ENCODE assay signal across 23 cellular contexts in the genomic region with DNA sequence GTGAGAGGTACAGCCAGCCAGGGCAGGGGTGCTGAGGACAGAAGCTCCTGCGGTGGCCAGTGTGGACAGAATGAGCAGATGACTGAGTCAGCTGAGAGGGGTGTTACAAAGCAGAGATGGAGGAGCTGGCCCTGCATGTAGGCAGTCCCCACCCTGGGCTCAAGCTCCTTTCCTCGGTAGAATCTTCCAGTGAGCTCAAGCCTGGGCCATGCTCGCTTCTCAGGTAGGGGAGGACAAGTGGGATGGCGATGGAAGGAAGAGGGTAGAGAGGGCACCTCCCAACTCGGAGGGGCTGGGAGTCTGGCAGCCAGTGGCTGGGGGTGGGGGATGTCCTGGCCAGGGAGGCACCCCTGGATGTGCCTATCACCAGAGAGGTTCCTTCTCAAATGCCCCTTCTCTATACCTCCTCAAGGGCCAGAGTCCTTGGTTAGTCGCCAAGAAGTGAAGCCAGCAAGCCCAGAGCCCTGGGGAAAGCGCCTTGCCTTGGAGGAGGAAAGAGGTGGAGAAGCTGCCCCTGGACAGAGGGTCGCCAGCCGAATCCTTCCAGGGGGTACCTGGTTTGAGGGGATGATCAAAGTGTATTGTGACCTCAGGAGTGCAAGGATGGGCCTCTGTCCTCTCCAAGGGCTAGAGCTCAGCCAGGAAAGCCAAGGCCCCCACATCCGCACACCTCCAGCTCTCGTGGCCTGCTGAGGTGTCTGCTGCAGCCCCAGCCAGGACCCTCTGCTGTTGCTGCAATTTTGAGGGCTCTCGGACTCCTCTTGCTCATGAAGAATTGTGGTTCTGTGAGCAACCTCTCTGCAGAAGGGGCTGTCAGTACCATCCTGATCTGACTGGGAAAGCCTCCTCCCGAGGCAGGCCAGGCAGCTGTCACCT.
"Had no signal": no experiment of that assay in that cellular context is flagged by ENCODE, and none has a peak within 500 bp of the region (broad histone marks: within the 10 kb centered on the region; RNA-seq: fewer than 3 reads in every experiment).

No MANE protein-coding gene starts in this region.

- H3K27me3 Mint-ChIP-seq: activated CD4-positive, alpha-beta T cell treated with anti-CD3 and anti-CD28 coated beads for 36 hours had no signal

- ATAC-seq: activated CD4-positive, alpha-beta T cell treated with anti-CD3 and anti-CD28 coated beads for 36 hours; activated naive CD8-positive, alpha-beta T cell treated with anti-CD3 and anti-CD28 coated beads, Interleukin-2, amount 50 U/mL, for 24 hours; esophagus mucosa; heart right ventricle; T-cell; WTC11 had no signal

- H3K27ac ChIP-seq: brain microvascular endothelial cell, heart right ventricle, suprapubic skin had no signal

- DNase-seq: activated CD4-positive, alpha-beta T cell treated with anti-CD3 and anti-CD28 coated beads for 36 hours; activated CD4-positive, alpha-beta T cell treated with anti-CD3 and anti-CD28 coated beads, Interleukin-2, amount 50 U/mL, for 48 hours; activated effector memory CD4-positive, alpha-beta T cell treated with Interleukin-2 at 50 U/mL for 16 hours; activated naive CD4-positive, alpha-beta T cell treated with anti-CD3 and anti-CD28 coated beads, Interleukin-2, amount 10 ng/mL, durations not matched to agents 7 days and 5 days; activated naive CD8-positive, alpha-beta T cell treated with anti-CD3 and anti-CD28 coated beads, Interleukin-2, amount 50 U/mL, for 24 hours; anterior cingulate cortex; brain microvascular endothelial cell; cortex of kidney; effector CD4-positive, alpha-beta T cell; heart right ventricle; immature natural killer cell; mesenchymal stem cell; retina; stimulated activated CD4-positive, alpha-beta T cell treated with anti-CD3 and anti-CD28 coated beads, Interleukin-12 subunit alpha, Interleukin-12 subunit beta, amount 100 ng/mL, for 4 hours; stimulated activated CD4-positive, alpha-beta T cell treated with anti-CD3 and anti-CD28 coated beads, Interleukin-1b, Interleukin-23, amount 100 ng/mL, for 48 hours; stimulated activated CD8-positive, alpha-beta memory T cell treated with anti-CD3 and anti-CD28 coated beads, Interleukin-4, amount 100 ng/mL, for 48 hours; stimulated activated naive CD4-positive, alpha-beta T cell treated with Interleukin-2 at 50 U/mL for 16 hours; T-cell; trophoblast cell had no signal

- H3K27me3 ChIP-seq: brain microvascular endothelial cell had no signal

- H3K27ac Mint-ChIP-seq: activated CD4-positive, alpha-beta T cell treated with anti-CD3 and anti-CD28 coated beads for 36 hours; activated naive CD4-positive, alpha-beta T cell treated with anti-CD3 and anti-CD28 coated beads, Interleukin-2, amount 10 ng/mL, durations not matched to agents 7 days and 5 days; activated naive CD8-positive, alpha-beta T cell treated with anti-CD3 and anti-CD28 coated beads, Interleukin-2, amount 50 U/mL, for 24 hours; immature natural killer cell; nephron; T-cell; WTC11 had no signal

- H3K4me1 Mint-ChIP-seq: activated CD4-positive, alpha-beta T cell treated with anti-CD3 and anti-CD28 coated beads for 36 hours; activated naive CD4-positive, alpha-beta T cell treated with anti-CD3 and anti-CD28 coated beads, Interleukin-2, amount 10 ng/mL, durations not matched to agents 7 days and 5 days; immature natural killer cell; T-cell had no signal

- H3K4me3 ChIP-seq: heart right ventricle, suprapubic skin had no signal

- H3K4me1 ChIP-seq: suprapubic skin had no signal

- H3K9me3 Mint-ChIP-seq: activated naive CD4-positive, alpha-beta T cell treated with anti-CD3 and anti-CD28 coated beads, Interleukin-2, amount 10 ng/mL, durations not matched to agents 7 days and 5 days; activated naive CD8-positive, alpha-beta T cell treated with anti-CD3 and anti-CD28 coated beads, Interleukin-2, amount 50 U/mL, for 24 hours; immature natural killer cell; nephron; T-cell; WTC11 had no signal

- H3K36me3 Mint-ChIP-seq: activated naive CD4-positive, alpha-beta T cell treated with anti-CD3 and anti-CD28 coated beads, Interleukin-2, amount 10 ng/mL, durations not matched to agents 7 days and 5 days; immature natural killer cell; T-cell; WTC11 had no signal

- H3K9me3 ChIP-seq: heart right ventricle, suprapubic skin had no signal

- H3K36me3 ChIP-seq: brain microvascular endothelial cell, heart right ventricle, suprapubic skin had no signal

- H3K4me3 Mint-ChIP-seq: activated CD4-positive, alpha-beta T cell treated with anti-CD3 and anti-CD28 coated beads for 36 hours; activated naive CD4-positive, alpha-beta T cell treated with anti-CD3 and anti-CD28 coated beads, Interleukin-2, amount 10 ng/mL, durations not matched to agents 7 days and 5 days; activated naive CD8-positive, alpha-beta T cell treated with anti-CD3 and anti-CD28 coated beads, Interleukin-2, amount 50 U/mL, for 24 hours; immature natural killer cell; nephron; T-cell; WTC11 had no signal
